Comparison of ENCODE assay signal across 1 cellular context in the genomic region with DNA sequence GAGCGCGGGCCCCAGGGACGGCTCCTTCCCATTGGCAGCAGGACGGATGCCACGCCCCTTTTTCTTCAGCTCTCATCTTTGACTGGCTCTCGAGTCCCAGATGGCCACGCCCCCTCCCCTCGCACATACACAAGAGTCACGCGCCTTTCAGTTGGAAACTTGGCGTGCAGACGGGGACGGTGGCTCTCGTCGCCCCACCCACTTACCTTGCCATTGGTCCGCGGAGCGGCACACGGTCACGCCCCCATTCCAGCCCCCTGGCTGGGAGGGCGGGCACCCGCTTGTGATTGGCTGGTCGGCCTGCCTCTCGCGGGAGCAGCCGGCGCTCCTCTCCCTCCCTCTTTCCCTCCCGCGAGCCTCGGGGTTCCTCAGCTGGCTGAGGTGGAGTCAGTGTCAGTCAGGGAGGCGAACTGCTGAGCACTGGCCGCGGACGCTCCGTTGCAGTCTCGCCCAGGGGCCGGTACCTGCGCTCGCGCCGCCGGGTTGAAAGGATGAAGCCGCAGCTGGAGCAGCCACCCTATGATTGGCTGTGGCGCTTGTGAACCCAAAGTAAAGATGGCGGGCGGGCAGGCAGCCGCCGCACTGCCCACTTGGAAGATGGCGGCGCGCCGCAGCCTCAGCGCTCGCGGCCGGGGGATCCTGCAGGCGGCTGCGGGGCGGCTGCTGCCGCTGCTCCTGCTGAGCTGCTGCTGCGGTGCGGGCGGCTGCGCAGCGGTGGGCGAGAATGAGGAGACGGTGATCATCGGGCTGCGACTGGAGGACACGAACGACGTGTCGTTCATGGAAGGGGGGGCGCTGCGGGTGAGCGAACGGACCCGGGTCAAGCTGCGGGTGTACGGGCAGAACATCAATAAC.
TF ChIP-seq lines count a peak whose summit lies in the region.

A gene (plus strand): TSS at position 333 of the 855 bp plus-strand sequence. CDS start 187 bp downstream, at position 520.

TF ChIP-seq in SK-N-SH, 30 proteins besides CTCF, POLR2A, EP300 and RAD21 (continued from another document):
- TF ChIP-seq FOXJ3 (CRISPR knock-in tag; IDR thresholded peaks at IDR 0.05) (no peak), TCF12 (IDR thresholded peaks at IDR 0.05) (no peak), MXI1 (IDR thresholded peaks at IDR 0.05; ENCODE audit: low read depth, low read length) (peak; percentile 94)
- TF ChIP-seq, protein P1, sequence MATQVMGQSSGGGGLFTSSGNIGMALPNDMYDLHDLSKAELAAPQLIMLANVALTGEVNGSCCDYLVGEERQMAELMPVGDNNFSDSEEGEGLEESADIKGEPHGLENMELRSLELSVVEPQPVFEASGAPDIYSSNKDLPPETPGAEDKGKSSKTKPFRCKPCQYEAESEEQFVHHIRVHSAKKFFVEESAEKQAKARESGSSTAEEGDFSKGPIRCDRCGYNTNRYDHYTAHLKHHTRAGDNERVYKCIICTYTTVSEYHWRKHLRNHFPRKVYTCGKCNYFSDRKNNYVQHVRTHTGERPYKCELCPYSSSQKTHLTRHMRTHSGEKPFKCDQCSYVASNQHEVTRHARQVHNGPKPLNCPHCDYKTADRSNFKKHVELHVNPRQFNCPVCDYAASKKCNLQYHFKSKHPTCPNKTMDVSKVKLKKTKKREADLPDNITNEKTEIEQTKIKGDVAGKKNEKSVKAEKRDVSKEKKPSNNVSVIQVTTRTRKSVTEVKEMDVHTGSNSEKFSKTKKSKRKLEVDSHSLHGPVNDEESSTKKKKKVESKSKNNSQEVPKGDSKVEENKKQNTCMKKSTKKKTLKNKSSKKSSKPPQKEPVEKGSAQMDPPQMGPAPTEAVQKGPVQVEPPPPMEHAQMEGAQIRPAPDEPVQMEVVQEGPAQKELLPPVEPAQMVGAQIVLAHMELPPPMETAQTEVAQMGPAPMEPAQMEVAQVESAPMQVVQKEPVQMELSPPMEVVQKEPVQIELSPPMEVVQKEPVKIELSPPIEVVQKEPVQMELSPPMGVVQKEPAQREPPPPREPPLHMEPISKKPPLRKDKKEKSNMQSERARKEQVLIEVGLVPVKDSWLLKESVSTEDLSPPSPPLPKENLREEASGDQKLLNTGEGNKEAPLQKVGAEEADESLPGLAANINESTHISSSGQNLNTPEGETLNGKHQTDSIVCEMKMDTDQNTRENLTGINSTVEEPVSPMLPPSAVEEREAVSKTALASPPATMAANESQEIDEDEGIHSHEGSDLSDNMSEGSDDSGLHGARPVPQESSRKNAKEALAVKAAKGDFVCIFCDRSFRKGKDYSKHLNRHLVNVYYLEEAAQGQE (IDR thresholded peaks at IDR 0.05; ENCODE audit: low read depth, low read length) = 0 out of 2 replicates have a peak, but pooled peaks have one; percentile 29
- TF ChIP-seq, protein P2, sequence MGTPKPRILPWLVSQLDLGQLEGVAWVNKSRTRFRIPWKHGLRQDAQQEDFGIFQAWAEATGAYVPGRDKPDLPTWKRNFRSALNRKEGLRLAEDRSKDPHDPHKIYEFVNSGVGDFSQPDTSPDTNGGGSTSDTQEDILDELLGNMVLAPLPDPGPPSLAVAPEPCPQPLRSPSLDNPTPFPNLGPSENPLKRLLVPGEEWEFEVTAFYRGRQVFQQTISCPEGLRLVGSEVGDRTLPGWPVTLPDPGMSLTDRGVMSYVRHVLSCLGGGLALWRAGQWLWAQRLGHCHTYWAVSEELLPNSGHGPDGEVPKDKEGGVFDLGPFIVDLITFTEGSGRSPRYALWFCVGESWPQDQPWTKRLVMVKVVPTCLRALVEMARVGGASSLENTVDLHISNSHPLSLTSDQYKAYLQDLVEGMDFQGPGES (IDR thresholded peaks at IDR 0.05; ENCODE audit: low read depth, low read length) = peak; percentile 49; the same call in 1 of the 2 replicates
